ENCODE assay signal across 21 cellular contexts in genomic region chr9:98815552-98815951, GRCh38.
"Had no signal": no experiment of that assay in that cellular context is flagged by ENCODE, and none has a peak within 500 bp of the region (broad histone marks: within the 10 kb centered on the region; RNA-seq: fewer than 3 reads in every experiment).

No MANE protein-coding gene starts in this region.

- DNase-seq: colonic mucosa; cortex of kidney; effector CD8-positive, alpha-beta T cell; effector memory CD8-positive, alpha-beta T cell; endodermal cell; foreskin keratinocyte; gastrocnemius medialis; glutamatergic neuron; head of caudate nucleus; heart right ventricle; hippocampal formation; left cardiac atrium; left lung; left ventricle myocardium superior; lower lobe of right lung; mesenchymal stem cell; mucosa of descending colon; naive B cell had no signal

- FAIRE-seq: endothelial cell of umbilical vein, islet of Langerhans, keratinocyte had no signal

- ATAC-seq: effector memory CD8-positive, alpha-beta T cell; foreskin keratinocyte; gastrocnemius medialis; heart right ventricle; left cardiac atrium; left lung; left ventricle myocardium superior; lower lobe of right lung; mucosa of descending colon had no signal
